In the genomic region with DNA sequence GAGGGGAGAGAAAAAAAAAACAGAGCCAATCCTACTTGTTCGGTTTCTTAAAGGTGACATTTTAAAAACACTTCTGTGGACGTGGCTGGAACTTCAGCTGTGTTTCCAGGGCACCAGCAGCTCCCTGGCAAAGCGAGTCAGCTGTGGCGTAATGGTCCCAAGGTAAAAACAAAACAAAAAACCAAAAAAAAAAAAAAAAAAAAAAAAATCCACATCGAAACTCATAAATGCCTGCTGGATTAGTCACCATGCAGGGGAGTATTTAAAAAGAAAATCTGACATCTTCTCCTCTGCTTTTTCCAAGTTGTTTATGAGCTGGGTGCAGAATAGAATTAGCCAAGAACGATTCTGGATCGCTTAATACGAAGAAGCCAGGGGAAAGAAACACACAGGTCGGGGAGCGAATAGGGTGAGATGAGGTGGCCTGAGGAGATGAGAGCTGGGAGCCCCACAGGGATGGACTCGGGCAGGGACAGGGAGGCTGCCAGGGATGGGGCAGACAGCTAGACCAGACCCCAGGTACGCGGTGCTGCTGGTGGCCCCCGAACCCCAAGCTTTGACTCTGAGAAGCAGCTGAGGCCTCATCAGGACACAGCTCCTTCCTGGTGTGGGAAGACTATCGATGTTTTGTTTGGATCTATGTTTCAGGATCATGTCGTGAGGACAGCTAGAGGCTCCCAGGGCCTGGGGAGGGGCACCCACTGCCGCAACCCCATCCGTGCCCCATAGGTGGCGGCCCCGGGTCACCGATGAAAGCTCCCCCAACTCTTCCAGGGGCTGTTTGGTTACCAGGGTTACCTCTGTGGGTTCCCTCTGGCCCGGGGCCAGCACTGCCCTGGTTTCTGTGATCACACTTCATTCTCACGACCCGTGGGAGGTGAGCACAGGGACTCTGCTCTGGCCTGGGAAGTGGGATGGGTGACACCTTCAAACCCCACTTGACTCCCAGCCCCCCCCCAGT, we compare ENCODE assay signal across 8 cellular contexts. TPM values are rescaled to one million over a fixed set of nuclear protein-coding genes. Genes with fewer than 3 reads are reported as not detected.
DNase-seq lines count a peak whose midpoint lies in the region; TF ChIP-seq lines count a peak whose summit lies in the region.

No MANE protein-coding gene starts in this region.

- no peaks in the 10 kb centered on the region for H3K79me2 ChIP-seq in Loucy (ENCODE audit: insufficient read depth, low read length)

- H3K9ac ChIP-seq in Loucy (ENCODE audit: low read depth, low read length, poor library complexity, severe bottlenecking), result no peak overlapping the region
- peak overlapping the region; percentile 82 for H3K9ac ChIP-seq in muscle layer of colon (ENCODE audit: low read length)

- no peak for TF ChIP-seq EP300 in suprapubic skin (IDR thresholded peaks at IDR 0.05)

- peak overlapping the region; percentile 45 for H3K27ac Mint-ChIP-seq in dendritic cell treated with granulocyte-macrophage colony-stimulating factor and Interleukin-4, amounts not matched to agents 40 ng/mL and 50 ng/mL, for 4 days

- no peak overlapping the region for H3K4me3 ChIP-seq in Loucy (ENCODE audit: low read length, poor library complexity, severe bottlenecking)
- peak overlapping the region in 1 of 2 donors; percentile 42 for H3K4me3 ChIP-seq in muscle layer of colon (ENCODE audit: low read depth in 1 of 2, low read length in 2 of 2)
- peak overlapping the region; percentile 11 for H3K4me3 ChIP-seq in suprapubic skin

- DNase-seq in GM03348 (ENCODE audit: low spot score) (peak; percentile 77), suprapubic skin (ENCODE audit: low spot score in 2 of 2) (peak; percentile 79 to 82), middle frontal gyrus (ENCODE audit: extremely low spot score, low spot score) (no peak), NCI-H510A treated with DMSO at 0.1 percent for 48 hours (lab: John Stamatoyannopoulos, UW) (no peak)
- DNase-seq in activated CD4-positive, alpha-beta T cell treated with anti-CD3 and anti-CD28 coated beads for 48 hours, result peak; percentile 80

- H3K4me3 Mint-ChIP-seq in dendritic cell treated with granulocyte-macrophage colony-stimulating factor and Interleukin-4, amounts not matched to agents 40 ng/mL and 50 ng/mL, for 4 days, result no peak overlapping the region

- H3K36me3 Mint-ChIP-seq in dendritic cell treated with granulocyte-macrophage colony-stimulating factor and Interleukin-4, amounts not matched to agents 40 ng/mL and 50 ng/mL, for 4 days (ENCODE audit: low read depth), result peaks cover 75% of the 10 kb centered on the region

- H3K27me3 Mint-ChIP-seq in dendritic cell treated with granulocyte-macrophage colony-stimulating factor and Interleukin-4, amounts not matched to agents 40 ng/mL and 50 ng/mL, for 4 days, result peaks cover 15% of the 10 kb centered on the region

- no peaks in the 10 kb centered on the region for H3K9me3 ChIP-seq in Loucy (ENCODE audit: insufficient read depth, low read depth, low read length)
- H3K9me3 ChIP-seq in muscle layer of colon (ENCODE audit: low read length), result no peaks in the 10 kb centered on the region
- no peaks in the 10 kb centered on the region for H3K9me3 ChIP-seq in suprapubic skin

- WGBS in suprapubic skin, result 27% methylated on average over 15 of the region's 24 CpGs

- H3K9me2 ChIP-seq in Loucy (replicated peaks; ENCODE audit: low read depth, low read length), result no peaks in the 10 kb centered on the region

- H3K27me3 ChIP-seq in Loucy (ENCODE audit: insufficient read depth, low read length, poor library complexity, severe bottlenecking) (no peaks in the 10 kb centered on the region), muscle layer of colon (ENCODE audit: control insufficient read depth in 1 of 2, insufficient read depth in 2 of 2, low read length in 2 of 2) (no peaks in the 10 kb centered on the region), suprapubic skin (no peaks in the 10 kb centered on the region)

- TF ChIP-seq CTCF in Loucy (conservative IDR thresholded peaks at IDR 0.05; ENCODE audit: low read length), result peak; percentile 67
- TF ChIP-seq CTCF in suprapubic skin (IDR thresholded peaks at IDR 0.05), result peak; percentile 28 to 49

- H3K4me2 ChIP-seq in Loucy (ENCODE audit: low read depth, low read length, poor library complexity, severe bottlenecking), result no peak overlapping the region

- no peak overlapping the region for H2AFZ ChIP-seq in Loucy (ENCODE audit: low read length)

- H3K9me3 Mint-ChIP-seq in dendritic cell treated with granulocyte-macrophage colony-stimulating factor and Interleukin-4, amounts not matched to agents 40 ng/mL and 50 ng/mL, for 4 days, result no peaks in the 10 kb centered on the region

- H3K36me3 ChIP-seq in Loucy (ENCODE audit: insufficient read depth, low read length) (peaks cover 24% of the 10 kb centered on the region; the same call in 1 of the 2 replicates), muscle layer of colon (ENCODE audit: insufficient read depth, low read length) (peaks cover 40% of the 10 kb centered on the region), suprapubic skin (peaks cover 38% of the 10 kb centered on the region)

- intact Hi-C loops in dendritic cell treated with granulocyte-macrophage colony-stimulating factor and Interleukin-4, amounts not matched to agents 40 ng/mL and 50 ng/mL, for 4 days (cut with micrococcal nuclease), result loop anchor here (10.0 kb wide), 1 partner anchor 244 kb away; a partner anchor contains a TSS

- H3K4me1 ChIP-seq in Loucy (ENCODE audit: insufficient read depth, low read length, poor library complexity, severe bottlenecking) (peaks cover 3% of the 10 kb centered on the region), muscle layer of colon (ENCODE audit: insufficient read depth, low read length) (peaks cover 59% of the 10 kb centered on the region), suprapubic skin (peaks cover 60% of the 10 kb centered on the region)

- no peak for TF ChIP-seq POLR2A in suprapubic skin (IDR thresholded peaks at IDR 0.05)

- peak overlapping the region; percentile 84 for H3K27ac ChIP-seq in muscle layer of colon (ENCODE audit: low read depth, low read length)
- H3K27ac ChIP-seq in suprapubic skin, result peak overlapping the region; percentile 83

- H4K20me1 ChIP-seq in Loucy (ENCODE audit: insufficient read depth, low read length, poor library complexity, severe bottlenecking), result no peaks in the 10 kb centered on the region

- H3K4me1 Mint-ChIP-seq in dendritic cell treated with granulocyte-macrophage colony-stimulating factor and Interleukin-4, amounts not matched to agents 40 ng/mL and 50 ng/mL, for 4 days (ENCODE audit: low read depth), result peaks cover 34% of the 10 kb centered on the region

- H3F3A ChIP-seq in Loucy (ENCODE audit: low read depth), result no peaks in the 10 kb centered on the region

RNA-seq across cellular contexts. Expression of a gene that starts 3.1 kb away (rescaled TPM):
- total RNA-seq in suprapubic skin, result 1 to 10 TPM; 1.2 to 3.6 (median 2.6) TPM

RNA-seq across cellular contexts. Expression of a gene that starts 8.9 kb away (rescaled TPM):
- total RNA-seq in suprapubic skin, result 10 to 100 TPM; 11.1 to 22.3 (median 19.6) TPM

RNA-seq across cellular contexts. Expression of a gene that starts 14.4 kb away (rescaled TPM):
- not detected for total RNA-seq in suprapubic skin

RNA-seq across cellular contexts. Expression of a gene that starts 14.4 kb away (rescaled TPM):
- total RNA-seq in suprapubic skin, result 10 to 100 TPM; 34.6 to 85.1 (median 54.5) TPM

RNA-seq across cellular contexts. Expression of a gene that starts 25.3 kb away (rescaled TPM):
- 10 to 100 TPM; 25.1 to 52.4 (median 29.3) TPM for total RNA-seq in suprapubic skin

Comparison
In these comparisons a context has a peak if more than half of its experiments do, and no peak if none do; other contexts are left out.
1. DNase-seq: peak in GM03348 (single experiment), activated CD4-positive, alpha-beta T cell treated with anti-CD3 and anti-CD28 coated beads for 48 hours (single experiment) and suprapubic skin (2 of 2); none in middle frontal gyrus (single experiment) and NCI-H510A treated with DMSO at 0.1 percent for 48 hours (single experiment).